Comparison of ENCODE assay signal across 24 cellular contexts in genomic region chr12:50554651-50555050, GRCh38.
"Had no signal": no experiment of that assay in that cellular context is flagged by ENCODE, and none has a peak within 500 bp of the region (broad histone marks: within the 10 kb centered on the region; RNA-seq: fewer than 3 reads in every experiment).

No MANE protein-coding gene starts in this region.

- H3K4me3 Mint-ChIP-seq: natural killer cell, neural progenitor cell, type B pancreatic cell had no signal

- DNase-seq: activated CD8-positive, alpha-beta memory T cell treated with anti-CD3 and anti-CD28 coated beads, Interleukin-2, amount 50 U/mL, for 48 hours; activated gamma-delta T cell treated with Interleukin-2 at 50 U/mL for 16 hours; anterior cingulate cortex; effector CD8-positive, alpha-beta T cell; islet precursor cell; left ventricle myocardium inferior; natural killer cell; posterior cingulate gyrus; right cardiac atrium; stimulated activated naive CD4-positive, alpha-beta T cell treated with Interleukin-2 at 50 U/mL for 16 hours; T-helper 9 cell; uterus; WERI-Rb-1 had no signal

- H3K27ac ChIP-seq: left ventricle myocardium inferior, neural progenitor cell, SK-N-MC, thoracic aorta, uterus, WERI-Rb-1 had no signal

- H2AFZ ChIP-seq: neural progenitor cell had no signal

- H3K9me3 ChIP-seq: left ventricle myocardium inferior, thoracic aorta, uterus had no signal

- ATAC-seq: natural killer cell, right cardiac atrium had no signal

- H3K4me2 ChIP-seq: neural progenitor cell had no signal

- H3K4me1 Mint-ChIP-seq: neural progenitor cell had no signal

- H3K27me3 ChIP-seq: neural progenitor cell, uterus had no signal

- H3K27ac Mint-ChIP-seq: neural progenitor cell had no signal

- H3K27me3 Mint-ChIP-seq: type B pancreatic cell had no signal

- H3K4me3 ChIP-seq: left ventricle myocardium inferior, lung, neural progenitor cell, SK-N-MC, thoracic aorta, uterus had no signal

- FAIRE-seq: bronchial epithelial cell, colon, endometrium, frontal cortex, TTC549 had no signal

- H3K9ac ChIP-seq: neural progenitor cell had no signal

- H3K4me1 ChIP-seq: neural progenitor cell, uterus had no signal

- H3K9me3 Mint-ChIP-seq: natural killer cell; T-helper 1 cell treated with Interleukin-12 subunit alpha and Interleukin-12 subunit beta and Interleukin-4 antibody, amounts not matched to agents 30 μg/mL and 1 μg/mL, for 36 hours; type B pancreatic cell had no signal

- H3K36me3 ChIP-seq: left ventricle myocardium inferior, neural progenitor cell, thoracic aorta, uterus, WERI-Rb-1 had no signal

- H3K36me3 Mint-ChIP-seq: natural killer cell had no signal
